ENCODE assay signal across 19 cellular contexts in the genomic region with DNA sequence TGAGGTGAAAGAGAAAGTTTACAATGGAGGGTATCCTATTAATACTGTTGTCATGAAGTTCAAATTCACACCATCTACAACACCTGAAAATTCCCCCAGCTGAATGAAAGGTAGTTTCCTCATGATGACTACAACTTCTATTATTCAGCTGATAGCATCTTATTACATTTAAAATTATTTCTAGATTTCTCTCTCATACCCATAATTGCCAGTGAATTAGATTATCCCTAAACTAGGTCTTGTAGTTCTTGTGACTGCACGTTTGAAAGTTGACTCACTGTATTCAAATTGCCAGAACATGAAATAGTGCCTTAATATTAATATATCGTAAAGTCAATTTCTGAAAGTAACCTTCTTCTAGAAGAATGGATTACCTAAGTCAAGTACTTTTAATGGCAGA.
A peak's percentile ranks its signal among the peaks of the same experiment; 100 is the strongest.
DNase-seq lines count a peak whose midpoint lies in the region; ATAC-seq and FAIRE-seq lines count a peak whose summit lies in the region.
"Had no signal": no experiment of that assay in that cellular context is flagged by ENCODE, and none has a peak within 500 bp of the region (broad histone marks: within the 10 kb centered on the region; RNA-seq: fewer than 3 reads in every experiment).

No MANE protein-coding gene starts in this region.

- no peak for ATAC-seq in CD4-positive, CD25-positive, alpha-beta regulatory T cell (ENCODE audit: low read depth in 2 of 2)
- ATAC-seq in T-cell (replicated peaks in 1 of 4) = no peak
- no peak for ATAC-seq in central memory CD8-positive, alpha-beta T cell (replicated peaks; ENCODE audit: extremely low read depth, poor library complexity, severe bottlenecking)
- ATAC-seq in HG03520 (IDR thresholded peaks at IDR 0.05; ENCODE audit: unreplicated experiment) = no peak
- ATAC-seq: CD8-positive, alpha-beta T cell had no signal

- H3K36me3 Mint-ChIP-seq in CD4-positive, CD25-positive, alpha-beta regulatory T cell = peaks cover 36% of the 10 kb centered on the region
- H3K36me3 Mint-ChIP-seq in T-cell = peaks cover 54% of the 10 kb centered on the region
- peaks cover 55% of the 10 kb centered on the region for H3K36me3 Mint-ChIP-seq in central memory CD8-positive, alpha-beta T cell (ENCODE audit: insufficient read depth)

- H3K4me1 ChIP-seq in CD4-positive, CD25-positive, alpha-beta regulatory T cell (ENCODE audit: control insufficient read depth, insufficient read depth, low read length, poor library complexity, severe bottlenecking) = peaks cover 11% of the 10 kb centered on the region
- H3K4me1 ChIP-seq: BLaER1 had no signal

- no peaks in the 10 kb centered on the region for H3K9me3 ChIP-seq in CD4-positive, CD25-positive, alpha-beta regulatory T cell (ENCODE audit: control insufficient read depth in 2 of 2, low read length in 2 of 2)
- H3K9me3 ChIP-seq: BLaER1 had no signal

- POLR2A ChIA-PET in T-cell (lab: Charles Lee) = interaction anchor here in 1 of 2 donors (0.6 kb wide), 1 partner anchor 17 kb away, joined by 6 read pairs; no protein-coding TSS in a partner anchor

- DNase-seq in CD4-positive, CD25-positive, alpha-beta regulatory T cell = no peak
- DNase-seq in T-cell (no peak), NCI-H345 treated with DMSO at 0.1 percent for 48 hours (lab: John Stamatoyannopoulos, UW; ENCODE audit: unreplicated experiment) (no peak), HTR-8/SVneo (ENCODE audit: insufficient read length, low spot score) (no peak)
- DNase-seq in central memory CD8-positive, alpha-beta T cell (ENCODE audit: low spot score in 2 of 2) = no peak
- DNase-seq: AML-193; Calu3; CD8-positive, alpha-beta T cell; DMS 273 treated with DMSO at 0.1 percent for 48 hours; DMS53; DND-41; EL; H9 had no signal

- H3K4me3 ChIP-seq in CD4-positive, CD25-positive, alpha-beta regulatory T cell (ENCODE audit: low read depth, low read length) = no peak overlapping the region
- H3K4me3 ChIP-seq: BLaER1 had no signal

- H3K27ac ChIP-seq in CD4-positive, CD25-positive, alpha-beta regulatory T cell (ENCODE audit: insufficient read depth, low read length, poor library complexity, severe bottlenecking) = peak overlapping the region; percentile 16
- H3K27ac ChIP-seq: BLaER1 had no signal

- peaks cover 11 to 23% (median 18%) of the 10 kb centered on the region in 4 donors for H3K4me1 Mint-ChIP-seq in CD4-positive, CD25-positive, alpha-beta regulatory T cell
- peaks cover 5 to 11% (median 8%) of the 10 kb centered on the region in 3 donors for H3K4me1 Mint-ChIP-seq in T-cell
- H3K4me1 Mint-ChIP-seq in central memory CD8-positive, alpha-beta T cell = no peaks in the 10 kb centered on the region
- H3K4me1 Mint-ChIP-seq: CD14-positive monocyte, H9 had no signal

- no peak for FAIRE-seq in HTR-8/SVneo (lab: Jason Lieb, UNC)
- FAIRE-seq: A204.1, GM12891, H1 had no signal

- H3K27me3 Mint-ChIP-seq in CD4-positive, CD25-positive, alpha-beta regulatory T cell = no peaks in the 10 kb centered on the region
- no peaks in the 10 kb centered on the region for H3K27me3 Mint-ChIP-seq in T-cell
- H3K27me3 Mint-ChIP-seq in central memory CD8-positive, alpha-beta T cell = no peaks in the 10 kb centered on the region

- peaks cover 79% of the 10 kb centered on the region for H3K36me3 ChIP-seq in CD4-positive, CD25-positive, alpha-beta regulatory T cell (ENCODE audit: control insufficient read depth, insufficient read depth, low read length)

- no peak overlapping the region for H3K4me3 Mint-ChIP-seq in CD4-positive, CD25-positive, alpha-beta regulatory T cell
- H3K4me3 Mint-ChIP-seq in T-cell = no peak overlapping the region
- H3K4me3 Mint-ChIP-seq in central memory CD8-positive, alpha-beta T cell = no peak overlapping the region
- H3K4me3 Mint-ChIP-seq: CD14-positive monocyte; CD8-positive, alpha-beta T cell; H9 had no signal

- no peaks in the 10 kb centered on the region for H3K27me3 ChIP-seq in CD4-positive, CD25-positive, alpha-beta regulatory T cell (ENCODE audit: control insufficient read depth, insufficient read depth, low read length)
- H3K27me3 ChIP-seq: BLaER1 had no signal

- CTCF ChIA-PET in T-cell (lab: Charles Lee) = interaction anchor here (0.6 to 1.6 kb wide), 3 partner anchors 12 to 166 kb away, joined by 3 to 4 read pairs (median 3); no protein-coding TSS in a partner anchor

- no peak overlapping the region for H3K27ac Mint-ChIP-seq in CD4-positive, CD25-positive, alpha-beta regulatory T cell
- peak overlapping the region; percentile 39 to 49 for H3K27ac Mint-ChIP-seq in T-cell
- H3K27ac Mint-ChIP-seq in central memory CD8-positive, alpha-beta T cell (ENCODE audit: low read depth) = peak overlapping the region; percentile 19
- H3K27ac Mint-ChIP-seq: CD14-positive monocyte; CD8-positive, alpha-beta T cell; H9 had no signal

- no peaks in the 10 kb centered on the region for H3K9me3 Mint-ChIP-seq in CD4-positive, CD25-positive, alpha-beta regulatory T cell
- H3K9me3 Mint-ChIP-seq in T-cell = no peaks in the 10 kb centered on the region
- no peaks in the 10 kb centered on the region for H3K9me3 Mint-ChIP-seq in central memory CD8-positive, alpha-beta T cell
- H3K9me3 Mint-ChIP-seq: CD14-positive monocyte; CD8-positive, alpha-beta T cell; H9 had no signal

Comparison
In these comparisons a context has a peak if more than half of its experiments do, and no peak if none do; other contexts are left out.
1. H3K27ac Mint-ChIP-seq: peak in T-cell (2 of 2) and central memory CD8-positive, alpha-beta T cell (single experiment); none in CD4-positive, CD25-positive, alpha-beta regulatory T cell (0 of 3).